ENCODE assay signal across 25 cellular contexts in the genomic region with DNA sequence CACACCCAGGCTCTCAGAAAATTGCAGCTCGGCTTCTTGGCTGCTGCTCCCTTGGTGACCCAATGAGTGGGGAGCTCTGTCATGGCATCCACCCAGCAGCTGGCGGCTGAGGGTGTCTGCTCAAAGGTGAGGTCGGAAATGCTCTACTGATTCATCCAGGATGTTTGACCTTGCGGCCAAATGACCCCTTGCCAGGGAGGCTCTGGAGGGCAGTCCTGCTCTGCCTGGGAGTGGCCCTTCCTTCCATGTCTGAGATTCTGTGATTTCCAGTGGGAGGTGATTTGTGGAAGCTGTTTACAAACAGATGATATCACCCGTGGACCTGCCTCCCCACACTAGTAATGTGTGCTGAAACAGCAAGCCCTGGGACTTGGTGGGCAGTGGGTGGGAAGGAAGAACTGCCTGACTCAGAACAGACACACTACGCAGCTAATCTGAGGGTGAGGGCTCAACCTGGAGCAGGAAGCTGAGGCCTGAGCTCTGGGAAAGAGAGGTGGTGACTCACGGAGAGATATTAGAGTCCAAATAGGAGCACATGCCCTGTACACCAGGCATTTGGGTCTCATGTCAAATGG. TPM values are rescaled to one million over a fixed set of nuclear protein-coding genes. Genes with fewer than 3 reads are reported as not detected.
DNase-seq lines count a peak whose midpoint lies in the region; ATAC-seq, FAIRE-seq and TF ChIP-seq lines count a peak whose summit lies in the region.
"Had no signal": no experiment of that assay in that cellular context is flagged by ENCODE, and none has a peak within 500 bp of the region (broad histone marks: within the 10 kb centered on the region; RNA-seq: fewer than 3 reads in every experiment).

No MANE protein-coding gene starts in this region.

- H3K27me3 Mint-ChIP-seq in MCF 10A (ENCODE audit: insufficient read depth, unreplicated experiment), result no peaks in the 10 kb centered on the region

- H3K27ac ChIP-seq in breast epithelium (no peak overlapping the region), small intestine (ENCODE audit: low read depth in 1 of 2, low read length in 1 of 2) (no peak overlapping the region)
- H3K27ac ChIP-seq: 22Rv1, transverse colon had no signal

- peaks cover 15% of the 10 kb centered on the region for H3K4me1 Mint-ChIP-seq in MCF 10A (ENCODE audit: insufficient read depth, unreplicated experiment)
- H3K4me1 Mint-ChIP-seq: neural crest cell had no signal

- WGBS in small intestine, 3 donors, result 14 to 59% (median 31%) methylated on average over 7 of the region's 7 CpGs

- POLR2A ChIA-PET in MCF 10A (lab: Yijun Ruan, JAX), result interaction anchor here (0.6 to 1.6 kb wide), 8 partner anchors 10 to 1412 kb away, joined by 3 to 6 read pairs (median 4); no protein-coding TSS in a partner anchor

- H3K9me3 ChIP-seq in breast epithelium (no peaks in the 10 kb centered on the region), small intestine (ENCODE audit: control insufficient read depth, low read depth) (no peaks in the 10 kb centered on the region)
- H3K9me3 ChIP-seq: SK-N-SH, transverse colon had no signal

- H3K27me3 ChIP-seq in breast epithelium (peaks cover 4 to 30% of the 10 kb centered on the region in 2 donors), small intestine (ENCODE audit: control insufficient read depth in 2 of 2, insufficient read depth in 2 of 2, low read length in 2 of 2) (peaks cover 0 to 13% of the 10 kb centered on the region in 2 donors)

- TF ChIP-seq CTCF in MCF 10A (IDR thresholded peaks at IDR 0.05; ENCODE audit: unreplicated experiment) (no peak), breast epithelium (IDR thresholded peaks at IDR 0.05) (no peak), fibroblast of mammary gland (conservative IDR thresholded peaks at IDR 0.05; ENCODE audit: control insufficient read depth, insufficient read depth, low read depth, low read length) (no peak)

- FAIRE-seq in RCC 7860 (lab: Jason Lieb, UNC) (no peak), small intestine (lab: Jason Lieb, UNC) (no peak)
- FAIRE-seq: H1 had no signal

- ATAC-seq in GM18909 (IDR thresholded peaks at IDR 0.05; ENCODE audit: poor library complexity, unreplicated experiment), result no peak
- ATAC-seq in HG02884 (IDR thresholded peaks at IDR 0.05; ENCODE audit: unreplicated experiment), result no peak
- no peak for ATAC-seq in HG02642 (IDR thresholded peaks at IDR 0.05; ENCODE audit: poor library complexity, unreplicated experiment)
- ATAC-seq: activated CD4-positive, alpha-beta T cell treated with anti-CD3 and anti-CD28 coated beads for 36 hours had no signal

- peak overlapping the region; percentile 84 for H3K27ac Mint-ChIP-seq in MCF 10A (ENCODE audit: low read depth, unreplicated experiment)
- H3K27ac Mint-ChIP-seq: activated CD4-positive, alpha-beta T cell treated with anti-CD3 and anti-CD28 coated beads for 36 hours had no signal

- intact Hi-C loops in MCF 10A (cut with micrococcal nuclease), result no loop called here
- intact Hi-C loops in breast epithelium (cut with DNase I; ENCODE audit: low total_unique reads), result no loop called here

- no peaks in the 10 kb centered on the region for H3K36me3 Mint-ChIP-seq in MCF 10A (ENCODE audit: insufficient read depth, unreplicated experiment)

- DNase-seq in MCF 10A (ENCODE audit: unreplicated experiment) (peak; percentile 85), breast epithelium (ENCODE audit: low spot score in 2 of 2) (no peak), RCC 7860 (ENCODE audit: low spot score) (peak; percentile 49), fibroblast of mammary gland (ENCODE audit: low read depth) (peak; percentile 36), small intestine (peak; percentile 68)
- DNase-seq: activated CD4-positive, alpha-beta T cell treated with anti-CD3 and anti-CD28 coated beads for 36 hours; activated CD8-positive, alpha-beta memory T cell treated with anti-CD3 and anti-CD28 coated beads, Interleukin-2, amount 50 U/mL, for 48 hours; C1 segment of cervical spinal cord; DMS153; NCI-H1930; SK-N-SH; stimulated activated CD4-positive, alpha-beta T cell treated with anti-CD3 and anti-CD28 coated beads, Interleukin-15, amount 100 ng/mL, for 24 hours; stimulated activated naive CD4-positive, alpha-beta T cell treated with Interleukin-2 at 50 U/mL for 16 hours; transverse colon had no signal

- BruUV-seq in MCF 10A (replicated peaks; lab: Mats Ljungman, UMichigan), result no TSS peak

- TF ChIP-seq POLR2A in breast epithelium (IDR thresholded peaks at IDR 0.05), result no peak

- no peaks in the 10 kb centered on the region for H3K36me3 ChIP-seq in breast epithelium
- no peaks in the 10 kb centered on the region for H3K36me3 ChIP-seq in small intestine (ENCODE audit: control insufficient read depth in 2 of 2, insufficient read depth in 2 of 2, low read length in 2 of 2)
- H3K36me3 ChIP-seq: transverse colon had no signal

- CTCF ChIA-PET in MCF 10A (lab: Yijun Ruan, JAX), result interaction anchor here (0.8 to 3.4 kb wide), 12 partner anchors 12 to 332 kb away, joined by 3 to 18 read pairs (median 4); no protein-coding TSS in a partner anchor

- no peak overlapping the region for H3K4me3 ChIP-seq in breast epithelium
- H3K4me3 ChIP-seq in fibroblast of mammary gland (ENCODE audit: control insufficient read depth, low read depth, low read length), result no peak overlapping the region
- no peak overlapping the region for H3K4me3 ChIP-seq in small intestine (ENCODE audit: low read depth in 1 of 2, low read length in 2 of 2)
- H3K4me3 ChIP-seq: transverse colon had no signal

- H3K4me1 ChIP-seq in breast epithelium, result no peaks in the 10 kb centered on the region
- H3K4me1 ChIP-seq in small intestine (ENCODE audit: control insufficient read depth in 2 of 2, insufficient read depth in 1 of 2, low read depth in 1 of 2, low read length in 1 of 2), result no peaks in the 10 kb centered on the region

- H3K9me3 Mint-ChIP-seq in MCF 10A (ENCODE audit: unreplicated experiment), result no peaks in the 10 kb centered on the region

- H3K4me3 Mint-ChIP-seq in MCF 10A (ENCODE audit: unreplicated experiment), result no peak overlapping the region
- H3K4me3 Mint-ChIP-seq: activated CD4-positive, alpha-beta T cell treated with anti-CD3 and anti-CD28 coated beads for 36 hours; neural crest cell had no signal

RNA-seq across cellular contexts. Expression of gene CRCT1, which starts 3.0 kb away (rescaled TPM):
- total RNA-seq in MCF 10A (2022) (not detected in 2 replicates), breast epithelium (not detected)
- polyA plus RNA-seq in small intestine, result under 1 TPM in 1 of 3 donors, not detected in 2; 0.57 TPM
- total RNA-seq: activated CD4-positive, alpha-beta T cell treated with anti-CD3 and anti-CD28 coated beads for 36 hours; chondrocyte; glomerular endothelial cell; H1; mesenteric fat pad; NCI-H460; neural crest cell; pulmonary artery endothelial cell; transverse colon had no signal
- polyA plus RNA-seq: H1, SK-N-SH had no signal

RNA-seq across cellular contexts. Expression of gene LCE5A, which starts 6.7 kb away (rescaled TPM):
- not detected in 2 replicates for total RNA-seq in MCF 10A (2022)
- not detected for total RNA-seq in breast epithelium
- not detected for polyA plus RNA-seq in small intestine
- total RNA-seq: activated CD4-positive, alpha-beta T cell treated with anti-CD3 and anti-CD28 coated beads for 36 hours; chondrocyte; glomerular endothelial cell; H1; mesenteric fat pad; NCI-H460; neural crest cell; pulmonary artery endothelial cell; transverse colon had no signal
- polyA plus RNA-seq: H1, SK-N-SH had no signal

RNA-seq across cellular contexts. Expression of gene LCE3E, which starts 49.3 kb away (rescaled TPM):
- not detected in 2 replicates for total RNA-seq in MCF 10A (2022)
- not detected for total RNA-seq in breast epithelium
- polyA plus RNA-seq in small intestine, result not detected
- total RNA-seq: activated CD4-positive, alpha-beta T cell treated with anti-CD3 and anti-CD28 coated beads for 36 hours; chondrocyte; glomerular endothelial cell; H1; mesenteric fat pad; NCI-H460; neural crest cell; pulmonary artery endothelial cell; transverse colon had no signal
- polyA plus RNA-seq: H1, SK-N-SH had no signal

Comparison
In these comparisons a context has a peak if more than half of its experiments do, and no peak if none do; other contexts are left out.
1. DNase-seq: peak in MCF 10A (single experiment), RCC 7860 (single experiment), fibroblast of mammary gland (single experiment) and small intestine (single experiment); none in breast epithelium (0 of 2).